ENCODE assay signal across 22 cellular contexts in the genomic region with DNA sequence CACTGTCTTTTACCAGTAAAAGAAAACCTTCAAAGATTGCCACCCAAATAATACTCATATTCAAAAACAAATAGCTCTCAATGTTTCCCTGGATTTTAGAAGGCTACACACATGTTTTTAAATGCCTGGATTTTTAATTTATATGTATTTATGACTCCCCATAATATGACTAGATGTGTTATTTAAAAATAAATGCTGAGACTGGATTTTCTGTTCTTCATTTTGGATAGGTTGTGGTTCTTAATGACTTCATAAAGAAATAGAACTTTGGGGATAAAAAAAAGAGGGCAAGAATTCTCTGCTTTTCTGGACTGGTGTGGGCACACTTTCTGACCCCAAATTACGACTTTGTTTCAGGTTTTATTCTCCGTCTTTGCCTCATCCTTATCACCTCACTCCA.
"Had no signal": no experiment of that assay in that cellular context is flagged by ENCODE, and none has a peak within 500 bp of the region (broad histone marks: within the 10 kb centered on the region; RNA-seq: fewer than 3 reads in every experiment).

No MANE protein-coding gene starts in this region.

- H3K4me2 ChIP-seq: hepatocyte had no signal

- H3K79me2 ChIP-seq: hepatocyte had no signal

- H3K4me3 ChIP-seq: body of pancreas, hepatocyte, left ventricle myocardium inferior, prostate gland, thyroid gland had no signal

- H2AFZ ChIP-seq: hepatocyte had no signal

- H3K4me3 Mint-ChIP-seq: activated CD8-positive, alpha-beta T cell treated with anti-CD3 and anti-CD28 coated beads, Interleukin-2, amount 10 ng/mL, durations not matched to agents 7 days and 5 days; activated naive CD4-positive, alpha-beta T cell treated with anti-CD3 and anti-CD28 coated beads, Interleukin-2, amount 50 U/mL, for 24 hours; activated T-helper 1 cell treated with anti-CD3 and anti-CD28 coated beads, Interleukin-12 subunit alpha, Interleukin-12 subunit beta, Interleukin-2, Interleukin-4 antibody, amounts not matched to agents 30 ng/mL and 10 ng/mL and 1 ng/mL, durations not matched to agents 14 hours and 24 hours and 36 hours; dendritic cell treated with granulocyte-macrophage colony-stimulating factor and Interleukin-4, amounts not matched to agents 40 ng/mL and 50 ng/mL, for 4 days; immature natural killer cell; neural crest cell; stimulated activated naive CD8-positive, alpha-beta T cell treated with anti-CD3 and anti-CD28 coated beads, Interleukin-15, Interleukin-2, amounts not matched to agents 100 ng/mL and 50 ng/mL, for 24 hours had no signal

- ATAC-seq: activated CD8-positive, alpha-beta T cell treated with anti-CD3 and anti-CD28 coated beads, Interleukin-2, amount 10 ng/mL, durations not matched to agents 7 days and 5 days; body of pancreas had no signal

- H3K27ac ChIP-seq: body of pancreas, hepatocyte, left ventricle myocardium inferior, prostate gland, thyroid gland had no signal

- DNase-seq: activated CD4-positive, alpha-beta T cell treated with anti-CD3 and anti-CD28 coated beads for 1 hour; activated CD4-positive, alpha-beta T cell treated with anti-CD3 and anti-CD28 coated beads, Interleukin-2, amount 50 U/mL, for 1 hour; activated CD8-positive, alpha-beta T cell treated with anti-CD3 and anti-CD28 coated beads, Interleukin-2, amount 10 ng/mL, durations not matched to agents 7 days and 5 days; activated gamma-delta T cell; anterior cingulate cortex; body of pancreas; effector CD4-positive, alpha-beta T cell; glutamatergic neuron; immature natural killer cell; left ventricle myocardium inferior; occipital lobe; stimulated activated CD4-positive, alpha-beta T cell treated with anti-CD3 and anti-CD28 coated beads, Interleukin-1b, Interleukin-23, amount 100 ng/mL, for 48 hours; substantia nigra; T-helper 9 cell; thyroid gland had no signal

- H3K27ac Mint-ChIP-seq: activated CD8-positive, alpha-beta T cell treated with anti-CD3 and anti-CD28 coated beads, Interleukin-2, amount 10 ng/mL, durations not matched to agents 7 days and 5 days; activated naive CD4-positive, alpha-beta T cell treated with anti-CD3 and anti-CD28 coated beads, Interleukin-2, amount 50 U/mL, for 24 hours; activated T-helper 1 cell treated with anti-CD3 and anti-CD28 coated beads, Interleukin-12 subunit alpha, Interleukin-12 subunit beta, Interleukin-2, Interleukin-4 antibody, amounts not matched to agents 30 ng/mL and 10 ng/mL and 1 ng/mL, durations not matched to agents 14 hours and 24 hours and 36 hours; dendritic cell treated with granulocyte-macrophage colony-stimulating factor and Interleukin-4, amounts not matched to agents 40 ng/mL and 50 ng/mL, for 4 days; immature natural killer cell; stimulated activated naive CD8-positive, alpha-beta T cell treated with anti-CD3 and anti-CD28 coated beads, Interleukin-15, Interleukin-2, amounts not matched to agents 100 ng/mL and 50 ng/mL, for 24 hours had no signal

- H3K27me3 Mint-ChIP-seq: activated naive CD4-positive, alpha-beta T cell treated with anti-CD3 and anti-CD28 coated beads, Interleukin-2, amount 50 U/mL, for 24 hours; dendritic cell treated with granulocyte-macrophage colony-stimulating factor and Interleukin-4, amounts not matched to agents 40 ng/mL and 50 ng/mL, for 4 days; stimulated activated naive CD8-positive, alpha-beta T cell treated with anti-CD3 and anti-CD28 coated beads, Interleukin-15, Interleukin-2, amounts not matched to agents 100 ng/mL and 50 ng/mL, for 24 hours had no signal

- H3K4me1 ChIP-seq: body of pancreas, prostate gland had no signal

- H3K9me3 Mint-ChIP-seq: activated naive CD4-positive, alpha-beta T cell treated with anti-CD3 and anti-CD28 coated beads, Interleukin-2, amount 50 U/mL, for 24 hours; activated T-helper 1 cell treated with anti-CD3 and anti-CD28 coated beads, Interleukin-12 subunit alpha, Interleukin-12 subunit beta, Interleukin-2, Interleukin-4 antibody, amounts not matched to agents 30 ng/mL and 10 ng/mL and 1 ng/mL, durations not matched to agents 14 hours and 24 hours and 36 hours; dendritic cell treated with granulocyte-macrophage colony-stimulating factor and Interleukin-4, amounts not matched to agents 40 ng/mL and 50 ng/mL, for 4 days; immature natural killer cell; neural crest cell; stimulated activated naive CD8-positive, alpha-beta T cell treated with anti-CD3 and anti-CD28 coated beads, Interleukin-15, Interleukin-2, amounts not matched to agents 100 ng/mL and 50 ng/mL, for 24 hours had no signal

- H3K9me3 ChIP-seq: body of pancreas, left ventricle myocardium inferior, prostate gland, thyroid gland had no signal

- H3K36me3 ChIP-seq: left ventricle myocardium inferior, prostate gland, thyroid gland had no signal

- H3K36me3 Mint-ChIP-seq: activated naive CD4-positive, alpha-beta T cell treated with anti-CD3 and anti-CD28 coated beads, Interleukin-2, amount 50 U/mL, for 24 hours had no signal

- H3K4me1 Mint-ChIP-seq: activated naive CD4-positive, alpha-beta T cell treated with anti-CD3 and anti-CD28 coated beads, Interleukin-2, amount 50 U/mL, for 24 hours had no signal

- H3K27me3 ChIP-seq: body of pancreas, hepatocyte, thyroid gland had no signal
